Comparison of ENCODE assay signal across 24 cellular contexts in the genomic region with DNA sequence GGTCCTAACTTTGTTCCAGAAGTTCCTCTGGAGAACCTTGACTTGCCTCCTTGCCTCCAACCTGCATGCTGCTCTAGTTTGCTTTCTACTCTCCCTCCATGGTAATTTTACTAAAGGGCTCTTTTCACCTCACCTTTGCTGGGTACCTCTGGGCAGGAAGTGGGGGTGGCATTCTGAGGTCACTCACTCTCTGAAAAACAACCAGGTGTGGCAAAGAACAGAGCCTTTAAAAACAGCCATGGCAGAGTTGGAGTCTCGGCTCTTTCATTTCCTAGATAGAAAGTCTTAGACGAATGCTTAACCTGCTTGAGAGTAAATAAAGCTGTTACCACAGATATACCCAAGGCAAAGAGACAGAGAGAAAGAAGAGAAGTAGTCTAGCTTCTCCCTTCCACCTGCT.
DNase-seq lines count a peak whose midpoint lies in the region; ATAC-seq and TF ChIP-seq lines count a peak whose summit lies in the region.
"Had no signal": no experiment of that assay in that cellular context is flagged by ENCODE, and none has a peak within 500 bp of the region (broad histone marks: within the 10 kb centered on the region; RNA-seq: fewer than 3 reads in every experiment).

No MANE protein-coding gene starts in this region.

- H3K4me1 Mint-ChIP-seq in activated T-cell treated with anti-CD3 and anti-CD28 coated beads, Interleukin-2, amount 50 U/mL, for 24 hours (ENCODE audit: low read depth), result peaks cover 36% of the 10 kb centered on the region
- peaks cover 9 to 12% of the 10 kb centered on the region in 2 donors for H3K4me1 Mint-ChIP-seq in effector memory CD8-positive, alpha-beta T cell (ENCODE audit: low read depth in 2 of 2)
- H3K4me1 Mint-ChIP-seq: CD14-positive monocyte had no signal

- no peak for TF ChIP-seq CTCF in hepatocyte (IDR thresholded peaks at IDR 0.05; ENCODE audit: poor library complexity)

- no peak overlapping the region for H3K4me3 ChIP-seq in hepatocyte
- H3K4me3 ChIP-seq: HAP-1, left lung, neural progenitor cell, thoracic aorta had no signal

- H4K20me1 ChIP-seq in hepatocyte (ENCODE audit: insufficient read depth, poor library complexity, severe bottlenecking), result no peaks in the 10 kb centered on the region

- ATAC-seq in effector memory CD8-positive, alpha-beta T cell (replicated peaks), result peak; percentile 76
- ATAC-seq: left lung had no signal

- no peak overlapping the region for H3K27ac ChIP-seq in hepatocyte
- H3K27ac ChIP-seq: left lung, neural progenitor cell, thoracic aorta, WERI-Rb-1 had no signal

- H3K9me2 ChIP-seq in hepatocyte (replicated peaks; ENCODE audit: insufficient read depth), result no peaks in the 10 kb centered on the region

- H3K27me3 ChIP-seq in hepatocyte, result no peaks in the 10 kb centered on the region
- H3K27me3 ChIP-seq: left lung, neural progenitor cell had no signal

- peaks cover 13% of the 10 kb centered on the region for H3K9me3 Mint-ChIP-seq in activated T-cell treated with anti-CD3 and anti-CD28 coated beads, Interleukin-2, amount 50 U/mL, for 24 hours
- no peaks in the 10 kb centered on the region for H3K9me3 Mint-ChIP-seq in effector memory CD8-positive, alpha-beta T cell
- H3K9me3 Mint-ChIP-seq: neural progenitor cell had no signal

- no peak overlapping the region for H2AFZ ChIP-seq in hepatocyte
- H2AFZ ChIP-seq: neural progenitor cell had no signal

- WGBS in hepatocyte (ENCODE audit: low lambda C conversion rate, missing lambda C conversion rate), result 84% methylated on average over 2 of the region's 2 CpGs

- H3K4me3 Mint-ChIP-seq in activated T-cell treated with anti-CD3 and anti-CD28 coated beads, Interleukin-2, amount 50 U/mL, for 24 hours, result no peak overlapping the region
- peak overlapping the region; percentile 14 to 60 for H3K4me3 Mint-ChIP-seq in effector memory CD8-positive, alpha-beta T cell
- H3K4me3 Mint-ChIP-seq: CD14-positive monocyte, endodermal cell, neural progenitor cell had no signal

- no peaks in the 10 kb centered on the region for H3K4me1 ChIP-seq in hepatocyte (ENCODE audit: insufficient read depth)
- H3K4me1 ChIP-seq: HAP-1, left lung had no signal

- no peaks in the 10 kb centered on the region for H3K36me3 ChIP-seq in hepatocyte (replicated peaks; ENCODE audit: insufficient read depth, low read depth)
- H3K36me3 ChIP-seq: HAP-1, left lung, neural progenitor cell, thoracic aorta, WERI-Rb-1 had no signal

- H3K36me3 Mint-ChIP-seq in activated T-cell treated with anti-CD3 and anti-CD28 coated beads, Interleukin-2, amount 50 U/mL, for 24 hours (ENCODE audit: low read depth), result no peaks in the 10 kb centered on the region
- H3K36me3 Mint-ChIP-seq in effector memory CD8-positive, alpha-beta T cell (ENCODE audit: insufficient read depth), result no peaks in the 10 kb centered on the region
- H3K36me3 Mint-ChIP-seq: CD14-positive monocyte, neural progenitor cell had no signal

- peak overlapping the region; percentile 74 for H3K27ac Mint-ChIP-seq in activated T-cell treated with anti-CD3 and anti-CD28 coated beads, Interleukin-2, amount 50 U/mL, for 24 hours
- H3K27ac Mint-ChIP-seq in effector memory CD8-positive, alpha-beta T cell, result peak overlapping the region; percentile 86
- H3K27ac Mint-ChIP-seq: CD14-positive monocyte, endodermal cell, neural progenitor cell had no signal

- peak; percentile 38 for DNase-seq in activated T-cell treated with anti-CD3 and anti-CD28 coated beads, Interleukin-2, amount 50 U/mL, for 24 hours
- DNase-seq in activated T-cell treated with anti-CD3 and anti-CD28 coated beads, Interleukin-2, amount 50 U/mL, for 48 hours, result no peak
- peak; percentile 9 for DNase-seq in T-helper 9 cell
- peak; percentile 36 for DNase-seq in activated effector memory CD4-positive, alpha-beta T cell treated with Interleukin-2 at 50 U/mL for 16 hours
- DNase-seq in effector memory CD8-positive, alpha-beta T cell, result peak; percentile 4 to 6 (median 5)
- no peak for DNase-seq in midbrain (lab: John Stamatoyannopoulos, UW)
- DNase-seq in COLO829 (ENCODE audit: low spot score), result no peak
- DNase-seq in hepatocyte (ENCODE audit: low spot score), result no peak
- DNase-seq: ACHN, aorta, DMS79, endodermal cell, glutamatergic neuron, left lung, NCI-H1417, NCI-H2107, Right ventricle myocardium superior, small intestine, SW 1271, WERI-Rb-1 had no signal

- no peak overlapping the region for H3K4me2 ChIP-seq in hepatocyte
- H3K4me2 ChIP-seq: neural progenitor cell had no signal

- H3K27me3 Mint-ChIP-seq in activated T-cell treated with anti-CD3 and anti-CD28 coated beads, Interleukin-2, amount 50 U/mL, for 24 hours, result no peaks in the 10 kb centered on the region
- H3K27me3 Mint-ChIP-seq in effector memory CD8-positive, alpha-beta T cell, result no peaks in the 10 kb centered on the region

- H3K79me2 ChIP-seq in hepatocyte, result no peaks in the 10 kb centered on the region

- H3K9me3 ChIP-seq in hepatocyte (ENCODE audit: low read depth), result no peaks in the 10 kb centered on the region
- H3K9me3 ChIP-seq: HAP-1, left lung, thoracic aorta had no signal

Comparison
In these comparisons a context has a peak if more than half of its experiments do, and no peak if none do; other contexts are left out.
1. DNase-seq: peak in activated T-cell treated with anti-CD3 and anti-CD28 coated beads, Interleukin-2, amount 50 U/mL, for 24 hours (single experiment), T-helper 9 cell (single experiment), activated effector memory CD4-positive, alpha-beta T cell treated with Interleukin-2 at 50 U/mL for 16 hours (single experiment) and effector memory CD8-positive, alpha-beta T cell (3 of 3); none in activated T-cell treated with anti-CD3 and anti-CD28 coated beads, Interleukin-2, amount 50 U/mL, for 48 hours (0 of 2), midbrain (single experiment), COLO829 (single experiment) and hepatocyte (single experiment).